In the genomic region with DNA sequence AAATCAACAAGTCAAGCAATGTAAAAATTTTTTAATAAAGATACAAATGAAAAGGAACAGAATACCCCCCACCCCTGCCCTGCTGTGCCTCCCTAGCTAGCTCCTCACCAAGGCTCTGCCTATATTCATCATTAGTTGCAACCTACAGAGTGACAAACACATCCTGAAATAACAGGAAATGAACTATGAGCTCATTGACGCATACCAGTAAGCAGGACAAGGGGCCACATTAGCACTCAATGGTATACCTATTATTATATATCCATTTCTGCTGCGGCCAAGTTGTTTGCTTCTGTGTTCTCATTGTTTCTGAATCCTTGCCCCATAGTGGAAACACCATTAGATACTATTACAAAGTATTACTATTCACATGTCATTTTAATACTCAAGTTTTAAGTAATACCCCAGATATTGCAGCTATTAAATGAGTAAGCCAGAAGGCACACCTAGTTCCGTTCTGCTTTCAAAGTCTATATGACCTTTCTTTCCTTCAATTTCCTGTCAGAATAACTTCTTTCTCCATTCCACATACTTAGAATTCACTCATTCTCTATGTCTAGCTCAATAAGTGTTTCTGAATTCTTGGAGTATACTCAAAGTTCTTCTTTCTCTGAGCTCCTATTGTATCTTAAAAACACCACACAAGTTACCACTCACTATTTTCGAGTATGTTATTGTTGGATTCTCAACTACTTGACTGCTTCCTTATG, we compare ENCODE assay signal across 18 cellular contexts.
"Had no signal": no experiment of that assay in that cellular context is flagged by ENCODE, and none has a peak within 500 bp of the region (broad histone marks: within the 10 kb centered on the region; RNA-seq: fewer than 3 reads in every experiment).

No MANE protein-coding gene starts in this region.

- H3K27ac ChIP-seq: body of pancreas, esophagus muscularis mucosa, tibial artery had no signal

- H3K9me3 ChIP-seq: body of pancreas, esophagus muscularis mucosa, tibial artery had no signal

- H3K36me3 ChIP-seq: esophagus muscularis mucosa, tibial artery had no signal

- ATAC-seq: activated CD8-positive, alpha-beta T cell treated with anti-CD3 and anti-CD28 coated beads, Interleukin-2, amount 10 ng/mL, durations not matched to agents 7 days and 5 days; activated naive CD4-positive, alpha-beta T cell treated with anti-CD3 and anti-CD28 coated beads, Interleukin-2, amount 50 U/mL, for 72 hours; activated T-cell treated with anti-CD3 and anti-CD28 coated beads, Interleukin-2, amount 50 U/mL, for 72 hours; body of pancreas; natural killer cell treated with Interleukin-12 subunit alpha and Interleukin-12 subunit beta and Interleukin-15 and Interleukin-18, amount 100 ng/mL, for 72 hours; stimulated activated naive B cell treated with anti-CD40 and anti-IgM and Interleukin-4, amounts not matched to agents 10 μg/mL and 1 μg/mL and 100 μg/mL, for 72 hours had no signal

- H3K27me3 ChIP-seq: body of pancreas, esophagus muscularis mucosa, tibial artery had no signal

- H3K4me3 ChIP-seq: body of pancreas, esophagus muscularis mucosa, tibial artery had no signal

- H3K4me1 ChIP-seq: body of pancreas, esophagus muscularis mucosa, tibial artery had no signal

- DNase-seq: activated CD4-positive, alpha-beta T cell treated with anti-CD3 and anti-CD28 coated beads, Interleukin-2, amount 10 ng/mL, durations not matched to agents 24 days and 14 days; activated CD4-positive, CD25-positive, alpha-beta regulatory T cell; activated CD8-positive, alpha-beta memory T cell treated with anti-CD3 and anti-CD28 coated beads, Interleukin-2, amount 50 U/mL, for 4 hours; activated CD8-positive, alpha-beta T cell treated with anti-CD3 and anti-CD28 coated beads, Interleukin-2, amount 10 ng/mL, durations not matched to agents 7 days and 5 days; activated gamma-delta T cell; activated T-cell treated with anti-CD3 and anti-CD28 coated beads, Interleukin-2, amount 50 U/mL, for 72 hours; amniotic stem cell; body of pancreas; endodermal cell; glutamatergic neuron; hypothalamus; retina; stimulated activated CD4-positive, alpha-beta T cell treated with anti-CD3 and anti-CD28 coated beads, Interleukin-4, amount 100 ng/mL, for 1 hour; stimulated activated naive B cell treated with anti-CD40 and anti-IgM and Interleukin-4, amounts not matched to agents 10 μg/mL and 1 μg/mL and 100 μg/mL, for 72 hours; tibial artery had no signal
